1 cellular context compared by ENCODE assay signal in the genomic region with DNA sequence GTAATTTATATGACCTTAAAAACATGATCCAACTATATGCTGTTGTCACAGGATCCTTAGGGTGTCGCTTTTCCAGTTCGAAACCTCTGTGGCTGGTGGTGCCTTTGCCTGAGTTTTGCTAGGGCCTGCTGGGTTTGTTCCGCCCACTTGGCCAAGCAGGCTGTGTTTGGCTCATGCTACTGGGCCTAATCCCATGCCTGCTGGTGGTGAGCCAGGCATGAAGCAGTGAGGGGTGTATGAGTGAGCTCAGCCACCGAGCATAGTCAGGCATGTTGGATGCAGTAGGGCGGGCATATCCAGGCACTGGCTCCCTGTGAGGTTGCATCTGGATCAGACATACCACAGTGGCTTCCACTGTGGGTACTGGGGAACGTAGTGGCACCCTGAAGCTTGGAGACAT.
TF ChIP-seq lines count a peak whose summit lies in the region.

No MANE protein-coding gene starts in this region.

TF ChIP-seq in H1, 55 proteins besides CTCF, POLR2A, EP300 and RAD21:
- no peak for TF ChIP-seq KDM1A (IDR thresholded peaks at IDR 0.05; ENCODE audit: borderline replicate concordance, low read length)
- TF ChIP-seq TBP (IDR thresholded peaks at IDR 0.05; ENCODE audit: low read depth, low read length) = no peak
- no peak for TF ChIP-seq CBX8 (IDR thresholded peaks at IDR 0.05; ENCODE audit: borderline replicate concordance, low read depth, low read length)
- TF ChIP-seq, protein P1, sequence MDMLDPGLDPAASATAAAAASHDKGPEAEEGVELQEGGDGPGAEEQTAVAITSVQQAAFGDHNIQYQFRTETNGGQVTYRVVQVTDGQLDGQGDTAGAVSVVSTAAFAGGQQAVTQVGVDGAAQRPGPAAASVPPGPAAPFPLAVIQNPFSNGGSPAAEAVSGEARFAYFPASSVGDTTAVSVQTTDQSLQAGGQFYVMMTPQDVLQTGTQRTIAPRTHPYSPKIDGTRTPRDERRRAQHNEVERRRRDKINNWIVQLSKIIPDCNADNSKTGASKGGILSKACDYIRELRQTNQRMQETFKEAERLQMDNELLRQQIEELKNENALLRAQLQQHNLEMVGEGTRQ (IDR thresholded peaks at IDR 0.05; ENCODE audit: low read length) = no peak
